9 cellular contexts compared by ENCODE assay signal in the genomic region with DNA sequence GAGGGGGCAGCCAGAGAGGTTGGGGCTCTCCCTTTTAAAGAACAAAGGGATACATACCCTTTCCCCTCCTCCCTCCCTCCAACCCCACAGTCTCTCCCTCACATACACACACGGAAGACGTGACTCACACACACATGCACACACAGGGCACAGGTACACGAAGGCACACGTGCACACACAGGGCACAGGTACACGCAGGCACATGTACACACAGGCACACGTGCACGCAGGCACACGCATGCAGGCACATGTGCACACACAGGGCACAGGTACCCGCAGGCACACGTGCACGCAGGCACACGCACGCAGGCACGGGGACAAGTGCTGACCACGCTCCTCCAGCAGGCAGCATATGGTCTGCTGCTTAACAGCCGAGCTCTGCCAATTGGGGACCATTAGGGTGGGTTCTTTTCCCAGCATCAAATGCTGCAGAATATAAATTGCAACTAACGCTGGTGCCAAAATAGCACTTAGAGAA. TPM values are rescaled to one million over a fixed set of nuclear protein-coding genes. Genes with fewer than 3 reads are reported as not detected.
A peak's percentile ranks its signal among the peaks of the same experiment; 100 is the strongest.
DNase-seq lines count a peak whose midpoint lies in the region; ATAC-seq and TF ChIP-seq lines count a peak whose summit lies in the region.
"Had no signal": no experiment of that assay in that cellular context is flagged by ENCODE, and none has a peak within 500 bp of the region (broad histone marks: within the 10 kb centered on the region; RNA-seq: fewer than 3 reads in every experiment).

No MANE protein-coding gene starts in this region.

- no peaks in the 10 kb centered on the region for H3F3A ChIP-seq in neural cell (ENCODE audit: insufficient read depth, low read length, poor library complexity, severe bottlenecking)

- no TSS peak for BruUV-seq in Calu3 (replicated peaks; lab: Mats Ljungman, UMichigan)

- TF ChIP-seq RAD21 in neural cell (conservative IDR thresholded peaks at IDR 0.05) = no peak

- intact Hi-C loops in CD14-positive monocyte (cut with micrococcal nuclease) (no loop called here), colonic mucosa (cut with DNase I) (no loop called here), Calu3 (cut with micrococcal nuclease; ENCODE audit: unreplicated experiment) (no loop called here)

- H3K9me3 ChIP-seq in colonic mucosa (no peaks in the 10 kb centered on the region), neural cell (ENCODE audit: low read length) (no peaks in the 10 kb centered on the region)

- H3K27ac Mint-ChIP-seq in CD14-positive monocyte (peak overlapping the region in 4 of 7 donors; percentile 41 to 68 (median 61)), IgD-negative memory B cell (no peak overlapping the region), Calu3 (ENCODE audit: unreplicated experiment) (no peak overlapping the region)

- H3K4me1 ChIP-seq in colonic mucosa = no peaks in the 10 kb centered on the region

- peaks cover 3 to 4% (median 3%) of the 10 kb centered on the region in 3 donors for H3K27me3 Mint-ChIP-seq in CD14-positive monocyte (ENCODE audit: low read depth in 3 of 3)
- H3K27me3 Mint-ChIP-seq in IgD-negative memory B cell = no peaks in the 10 kb centered on the region
- no peaks in the 10 kb centered on the region for H3K27me3 Mint-ChIP-seq in Calu3 (ENCODE audit: unreplicated experiment)

- no peaks in the 10 kb centered on the region for H3K79me2 ChIP-seq in neural cell (replicated peaks; ENCODE audit: insufficient read depth, low read length)

- H3K9me3 Mint-ChIP-seq in CD14-positive monocyte = no peaks in the 10 kb centered on the region
- no peaks in the 10 kb centered on the region for H3K9me3 Mint-ChIP-seq in IgD-negative memory B cell
- no peaks in the 10 kb centered on the region for H3K9me3 Mint-ChIP-seq in Calu3 (ENCODE audit: low read depth, unreplicated experiment)

- H3K9ac ChIP-seq in colonic mucosa (ENCODE audit: low read depth in 2 of 2, low read length in 2 of 2) = no peak overlapping the region
- peak overlapping the region; percentile 48 for H3K9ac ChIP-seq in neural cell (ENCODE audit: low read length)

- H3K4me3 ChIP-seq in colonic mucosa (peak overlapping the region; percentile 30), neural cell (ENCODE audit: low read length) (peak overlapping the region; percentile 34)

- H4K20me1 ChIP-seq in neural cell (ENCODE audit: insufficient read depth) = no peaks in the 10 kb centered on the region

- no peak overlapping the region for H2AFZ ChIP-seq in neural cell (ENCODE audit: low read depth, low read length)

- H3K4me2 ChIP-seq in neural cell (ENCODE audit: low read length) = no peak overlapping the region

- CTCF ChIA-PET in Calu3 (lab: Charles Lee) = no interaction called here

- no peak for TF ChIP-seq EP300 in neural cell (conservative IDR thresholded peaks at IDR 0.05; ENCODE audit: poor library complexity, severe bottlenecking)

- H3K9me2 ChIP-seq in neural cell (ENCODE audit: insufficient read depth, low read length) = no peaks in the 10 kb centered on the region

- peaks cover 24% of the 10 kb centered on the region for H3K4me1 Mint-ChIP-seq in CD14-positive monocyte
- peaks cover 0 to 7% (median 3%) of the 10 kb centered on the region in 3 donors for H3K4me1 Mint-ChIP-seq in IgD-negative memory B cell
- no peaks in the 10 kb centered on the region for H3K4me1 Mint-ChIP-seq in Calu3 (ENCODE audit: low read depth, unreplicated experiment)

- H3K36me3 ChIP-seq in colonic mucosa (no peaks in the 10 kb centered on the region), neural cell (ENCODE audit: insufficient read depth, low read length) (no peaks in the 10 kb centered on the region)

- no peak for ATAC-seq in GM19324 (IDR thresholded peaks at IDR 0.05; ENCODE audit: low FRiP score, unreplicated experiment)
- no peak for ATAC-seq in HG03139 (IDR thresholded peaks at IDR 0.05; ENCODE audit: unreplicated experiment)

- H3K36me3 Mint-ChIP-seq in CD14-positive monocyte (peaks cover 1 to 18% of the 10 kb centered on the region in 2 donors), IgD-negative memory B cell (no peaks in the 10 kb centered on the region), Calu3 (ENCODE audit: insufficient read depth, unreplicated experiment) (peaks cover 50% of the 10 kb centered on the region)

- H3K4me3 Mint-ChIP-seq in CD14-positive monocyte = peak overlapping the region; percentile 84 to 93
- peak overlapping the region; percentile 82 to 92 (median 88) for H3K4me3 Mint-ChIP-seq in IgD-negative memory B cell
- no peak overlapping the region for H3K4me3 Mint-ChIP-seq in Calu3 (ENCODE audit: low read depth, unreplicated experiment)

- TF ChIP-seq CTCF in CD14-positive monocyte (IDR thresholded peaks at IDR 0.05) = no peak
- TF ChIP-seq CTCF in colonic mucosa (IDR thresholded peaks at IDR 0.05) = no peak
- no peak for TF ChIP-seq CTCF in neural cell (IDR thresholded peaks at IDR 0.05; ENCODE audit: poor library complexity, severe bottlenecking)
- no peak for TF ChIP-seq CTCF in GM10266 (IDR thresholded peaks at IDR 0.05; ENCODE audit: control insufficient read depth, insufficient read depth, low read depth, missing control alignments)
- TF ChIP-seq CTCF in Calu3 (IDR thresholded peaks at IDR 0.05; ENCODE audit: unreplicated experiment) = no peak

- H3K27ac ChIP-seq in colonic mucosa (no peak overlapping the region), neural cell (ENCODE audit: low read length) (peak overlapping the region; percentile 64)

- DNase-seq in CD14-positive monocyte (ENCODE audit: low spot score) = no peak
- DNase-seq in colonic mucosa = no peak
- no peak for DNase-seq in GM10266 (ENCODE audit: extremely low spot score)
- no peak for DNase-seq in Calu3
- DNase-seq: DMS53 had no signal

- H3K27me3 ChIP-seq in colonic mucosa (no peaks in the 10 kb centered on the region), neural cell (ENCODE audit: insufficient read depth, low read depth, low read length) (no peaks in the 10 kb centered on the region)

TF ChIP-seq in neural cell, 6 proteins besides CTCF, POLR2A, EP300 and RAD21:
- TF ChIP-seq POLR2AphosphoS5 (IDR thresholded peaks at IDR 0.05) (peak; percentile 6), MXI1 (conservative IDR thresholded peaks at IDR 0.05; ENCODE audit: poor library complexity, severe bottlenecking) (peak; percentile 21), EZH2 (IDR thresholded peaks at IDR 0.05; ENCODE audit: borderline replicate concordance, insufficient read depth, low read length, poor library complexity, severe bottlenecking) (no peak), TAF1 (IDR thresholded peaks at IDR 0.05; ENCODE audit: low read depth) (no peak), SMC3 (conservative IDR thresholded peaks at IDR 0.05; ENCODE audit: poor library complexity) (no peak)
- TF ChIP-seq, protein P1, sequence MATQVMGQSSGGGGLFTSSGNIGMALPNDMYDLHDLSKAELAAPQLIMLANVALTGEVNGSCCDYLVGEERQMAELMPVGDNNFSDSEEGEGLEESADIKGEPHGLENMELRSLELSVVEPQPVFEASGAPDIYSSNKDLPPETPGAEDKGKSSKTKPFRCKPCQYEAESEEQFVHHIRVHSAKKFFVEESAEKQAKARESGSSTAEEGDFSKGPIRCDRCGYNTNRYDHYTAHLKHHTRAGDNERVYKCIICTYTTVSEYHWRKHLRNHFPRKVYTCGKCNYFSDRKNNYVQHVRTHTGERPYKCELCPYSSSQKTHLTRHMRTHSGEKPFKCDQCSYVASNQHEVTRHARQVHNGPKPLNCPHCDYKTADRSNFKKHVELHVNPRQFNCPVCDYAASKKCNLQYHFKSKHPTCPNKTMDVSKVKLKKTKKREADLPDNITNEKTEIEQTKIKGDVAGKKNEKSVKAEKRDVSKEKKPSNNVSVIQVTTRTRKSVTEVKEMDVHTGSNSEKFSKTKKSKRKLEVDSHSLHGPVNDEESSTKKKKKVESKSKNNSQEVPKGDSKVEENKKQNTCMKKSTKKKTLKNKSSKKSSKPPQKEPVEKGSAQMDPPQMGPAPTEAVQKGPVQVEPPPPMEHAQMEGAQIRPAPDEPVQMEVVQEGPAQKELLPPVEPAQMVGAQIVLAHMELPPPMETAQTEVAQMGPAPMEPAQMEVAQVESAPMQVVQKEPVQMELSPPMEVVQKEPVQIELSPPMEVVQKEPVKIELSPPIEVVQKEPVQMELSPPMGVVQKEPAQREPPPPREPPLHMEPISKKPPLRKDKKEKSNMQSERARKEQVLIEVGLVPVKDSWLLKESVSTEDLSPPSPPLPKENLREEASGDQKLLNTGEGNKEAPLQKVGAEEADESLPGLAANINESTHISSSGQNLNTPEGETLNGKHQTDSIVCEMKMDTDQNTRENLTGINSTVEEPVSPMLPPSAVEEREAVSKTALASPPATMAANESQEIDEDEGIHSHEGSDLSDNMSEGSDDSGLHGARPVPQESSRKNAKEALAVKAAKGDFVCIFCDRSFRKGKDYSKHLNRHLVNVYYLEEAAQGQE (IDR thresholded peaks at IDR 0.05; ENCODE audit: borderline replicate concordance) = no peak

RNA-seq across cellular contexts. Expression of a gene that starts 35.0 kb away (rescaled TPM):
- polyA plus RNA-seq in CD14-positive monocyte = under 1 TPM; 0.11 to 0.75 TPM
- polyA plus RNA-seq in IgD-negative memory B cell = 1.3 TPM
- 10 to 100 TPM in 1 of 2 donors, 1 to 10 TPM in 1; 6.2 to 12.7 TPM for total RNA-seq in colonic mucosa
- 1.1 and 2.8 TPM in 2 replicates for polyA plus RNA-seq in neural cell
- 9.5 and 11.2 TPM in 2 replicates for polyA minus RNA-seq in neural cell
- 40.0 and 45.8 TPM in 2 replicates for total RNA-seq in Calu3 (2022)

RNA-seq across cellular contexts. Expression of a gene that starts 51.8 kb away (rescaled TPM):
- polyA plus RNA-seq in CD14-positive monocyte (over 10,000 TPM; 20,280 to 23,749 TPM), IgD-negative memory B cell (10,465 TPM), neural cell (1,962 and 2,032 TPM in 2 replicates)
- total RNA-seq in colonic mucosa (1,000 to 10,000 TPM; 4,879 to 5,787 TPM), Calu3 (2022) (5,869 and 6,282 TPM in 2 replicates)
- 2,211 and 2,349 TPM in 2 replicates for polyA minus RNA-seq in neural cell

RNA-seq across cellular contexts. Expression of a gene that starts 55.0 kb away (rescaled TPM):
- polyA plus RNA-seq in CD14-positive monocyte (under 1 TPM; 0.64 to 0.70 TPM), IgD-negative memory B cell (1.3 TPM), neural cell (23.6 and 28.6 TPM in 2 replicates)
- total RNA-seq in colonic mucosa (10 to 100 TPM; 84.0 to 90.9 TPM), Calu3 (2022) (213 and 218 TPM in 2 replicates)
- 109 and 158 TPM in 2 replicates for polyA minus RNA-seq in neural cell

Comparison
In these comparisons a context has a peak if more than half of its experiments do, and no peak if none do; other contexts are left out.
1. H3K27ac Mint-ChIP-seq: peak in CD14-positive monocyte (4 of 7); none in IgD-negative memory B cell (0 of 3) and Calu3 (single experiment).
2. RNA of a gene that starts 55.0 kb away (polyA plus RNA-seq): 23.6 to 28.6 TPM in neural cell; 1.3 TPM in IgD-negative memory B cell (single experiment) and 0.64 to 0.70 TPM in CD14-positive monocyte; every median in the first group is over 10 times any median in the second.